ENCODE assay signal across 8 cellular contexts in the genomic region with DNA sequence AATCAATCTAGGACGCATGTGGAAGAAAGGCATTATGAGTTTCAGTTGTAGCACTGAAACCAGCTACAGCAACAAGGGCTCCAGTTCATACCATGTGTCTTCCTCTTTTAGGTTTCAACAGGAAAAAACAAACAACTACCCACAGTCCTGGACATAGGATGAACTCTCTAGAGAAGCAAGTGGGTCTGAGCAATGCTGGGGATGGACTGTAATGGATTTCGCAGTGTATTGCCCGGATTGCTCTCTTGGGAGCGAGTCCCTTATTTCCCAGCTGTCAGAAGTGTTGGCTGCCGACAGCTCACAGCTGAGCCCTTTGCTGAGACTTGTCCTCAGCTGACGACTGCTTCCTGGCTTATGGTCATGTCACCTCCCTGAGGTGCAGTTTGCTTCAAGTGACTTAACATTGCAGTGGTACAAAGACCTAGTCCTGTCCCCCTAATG. TPM values are rescaled to one million over a fixed set of nuclear protein-coding genes. Genes with fewer than 3 reads are reported as not detected.
DNase-seq lines count a peak whose midpoint lies in the region; ATAC-seq and FAIRE-seq lines count a peak whose summit lies in the region.

No MANE protein-coding gene starts in this region.

- H3K27ac Mint-ChIP-seq in T-helper 2 cell treated with Interferon-gamma antibody and Interleukin-4, amounts not matched to agents 5 μg/mL and 100 μg/mL, for 36 hours, result no peak overlapping the region

- H3K4me1 Mint-ChIP-seq in T-helper 2 cell treated with Interferon-gamma antibody and Interleukin-4, amounts not matched to agents 5 μg/mL and 100 μg/mL, for 36 hours (ENCODE audit: low read depth), result peaks cover 17% of the 10 kb centered on the region

- no peaks in the 10 kb centered on the region for H3K27me3 Mint-ChIP-seq in T-helper 2 cell treated with Interferon-gamma antibody and Interleukin-4, amounts not matched to agents 5 μg/mL and 100 μg/mL, for 36 hours (ENCODE audit: low read depth)

- ATAC-seq in GM21529 (IDR thresholded peaks at IDR 0.05; ENCODE audit: unreplicated experiment) (peak; percentile 78), HG03565 (IDR thresholded peaks at IDR 0.05; ENCODE audit: unreplicated experiment) (peak; percentile 56), esophagus mucosa (peak; percentile 57)

- no peaks in the 10 kb centered on the region for H3K9me3 Mint-ChIP-seq in T-helper 2 cell treated with Interferon-gamma antibody and Interleukin-4, amounts not matched to agents 5 μg/mL and 100 μg/mL, for 36 hours

- FAIRE-seq in GM18507 (lab: Jason Lieb, UNC) (peak; percentile 94), urothelium cell line (lab: Jason Lieb, UNC) (no peak)

- no peak overlapping the region for H3K4me3 Mint-ChIP-seq in T-helper 2 cell treated with Interferon-gamma antibody and Interleukin-4, amounts not matched to agents 5 μg/mL and 100 μg/mL, for 36 hours

- no peaks in the 10 kb centered on the region for H3K36me3 Mint-ChIP-seq in T-helper 2 cell treated with Interferon-gamma antibody and Interleukin-4, amounts not matched to agents 5 μg/mL and 100 μg/mL, for 36 hours (ENCODE audit: low read depth)

- no peak for DNase-seq in GM18507 (ENCODE audit: extremely low spot score, insufficient read length, low read depth)
- no peak for DNase-seq in ureter (ENCODE audit: low spot score)
- no peak for DNase-seq in T-helper 2 cell treated with Interferon-gamma antibody and Interleukin-4, amounts not matched to agents 5 μg/mL and 100 μg/mL, for 36 hours (ENCODE audit: low spot score)
- DNase-seq in NCI-H526 treated with DMSO at 0.1 percent for 48 hours (lab: John Stamatoyannopoulos, UW), result no peak
- DNase-seq in urothelium cell line (ENCODE audit: low spot score), result no peak

RNA-seq across cellular contexts. Expression of a gene that starts 12.1 kb away (rescaled TPM):
- total RNA-seq in esophagus mucosa (76.2 TPM), ureter (90.3 TPM)
